1 cellular context compared by ENCODE assay signal in the genomic region with DNA sequence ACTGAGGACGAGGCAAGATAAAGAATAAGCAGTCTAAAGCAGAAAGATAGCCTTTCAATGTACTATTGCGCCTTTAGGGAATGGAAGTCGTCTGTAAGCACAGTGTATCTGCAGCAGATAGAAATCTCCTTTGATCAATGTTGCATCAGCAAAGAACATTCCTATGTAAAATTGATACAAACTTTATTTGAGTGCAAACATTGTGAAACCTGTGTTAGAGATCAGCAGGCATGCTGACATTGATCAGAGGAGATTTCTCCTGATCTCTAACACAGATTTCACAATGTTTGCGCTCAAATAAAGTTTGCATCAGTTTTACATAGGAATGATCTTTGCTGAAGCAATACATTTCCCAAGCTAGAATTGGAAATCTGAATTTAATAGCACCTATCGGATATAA.
TF ChIP-seq lines count a peak whose summit lies in the region.

No MANE protein-coding gene starts in this region.

TF ChIP-seq in K562, 482 proteins besides CTCF, POLR2A, EP300 and RAD21 (continued from another document):
- TF ChIP-seq, protein P1, sequence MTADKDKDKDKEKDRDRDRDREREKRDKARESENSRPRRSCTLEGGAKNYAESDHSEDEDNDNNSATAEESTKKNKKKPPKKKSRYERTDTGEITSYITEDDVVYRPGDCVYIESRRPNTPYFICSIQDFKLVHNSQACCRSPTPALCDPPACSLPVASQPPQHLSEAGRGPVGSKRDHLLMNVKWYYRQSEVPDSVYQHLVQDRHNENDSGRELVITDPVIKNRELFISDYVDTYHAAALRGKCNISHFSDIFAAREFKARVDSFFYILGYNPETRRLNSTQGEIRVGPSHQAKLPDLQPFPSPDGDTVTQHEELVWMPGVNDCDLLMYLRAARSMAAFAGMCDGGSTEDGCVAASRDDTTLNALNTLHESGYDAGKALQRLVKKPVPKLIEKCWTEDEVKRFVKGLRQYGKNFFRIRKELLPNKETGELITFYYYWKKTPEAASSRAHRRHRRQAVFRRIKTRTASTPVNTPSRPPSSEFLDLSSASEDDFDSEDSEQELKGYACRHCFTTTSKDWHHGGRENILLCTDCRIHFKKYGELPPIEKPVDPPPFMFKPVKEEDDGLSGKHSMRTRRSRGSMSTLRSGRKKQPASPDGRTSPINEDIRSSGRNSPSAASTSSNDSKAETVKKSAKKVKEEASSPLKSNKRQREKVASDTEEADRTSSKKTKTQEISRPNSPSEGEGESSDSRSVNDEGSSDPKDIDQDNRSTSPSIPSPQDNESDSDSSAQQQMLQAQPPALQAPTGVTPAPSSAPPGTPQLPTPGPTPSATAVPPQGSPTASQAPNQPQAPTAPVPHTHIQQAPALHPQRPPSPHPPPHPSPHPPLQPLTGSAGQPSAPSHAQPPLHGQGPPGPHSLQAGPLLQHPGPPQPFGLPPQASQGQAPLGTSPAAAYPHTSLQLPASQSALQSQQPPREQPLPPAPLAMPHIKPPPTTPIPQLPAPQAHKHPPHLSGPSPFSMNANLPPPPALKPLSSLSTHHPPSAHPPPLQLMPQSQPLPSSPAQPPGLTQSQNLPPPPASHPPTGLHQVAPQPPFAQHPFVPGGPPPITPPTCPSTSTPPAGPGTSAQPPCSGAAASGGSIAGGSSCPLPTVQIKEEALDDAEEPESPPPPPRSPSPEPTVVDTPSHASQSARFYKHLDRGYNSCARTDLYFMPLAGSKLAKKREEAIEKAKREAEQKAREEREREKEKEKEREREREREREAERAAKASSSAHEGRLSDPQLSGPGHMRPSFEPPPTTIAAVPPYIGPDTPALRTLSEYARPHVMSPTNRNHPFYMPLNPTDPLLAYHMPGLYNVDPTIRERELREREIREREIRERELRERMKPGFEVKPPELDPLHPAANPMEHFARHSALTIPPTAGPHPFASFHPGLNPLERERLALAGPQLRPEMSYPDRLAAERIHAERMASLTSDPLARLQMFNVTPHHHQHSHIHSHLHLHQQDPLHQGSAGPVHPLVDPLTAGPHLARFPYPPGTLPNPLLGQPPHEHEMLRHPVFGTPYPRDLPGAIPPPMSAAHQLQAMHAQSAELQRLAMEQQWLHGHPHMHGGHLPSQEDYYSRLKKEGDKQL (CRISPR knock-in tag; IDR thresholded peaks at IDR 0.05; ENCODE audit: borderline replicate concordance), result no peak
- TF ChIP-seq ARID2 (IDR thresholded peaks at IDR 0.05) (no peak), CAMTA2 (CRISPR knock-in tag; conservative IDR thresholded peaks at IDR 0.05) (no peak)
